In genomic region chr22:45320326-45320976, GRCh38 we compare ENCODE assay signal across 12 cellular contexts. TPM values are rescaled to one million over a fixed set of nuclear protein-coding genes. Genes with fewer than 3 reads are reported as not detected.
DNase-seq lines count a peak whose midpoint lies in the region; ATAC-seq and TF ChIP-seq lines count a peak whose summit lies in the region.
"Had no signal": no experiment of that assay in that cellular context is flagged by ENCODE, and none has a peak within 500 bp of the region (broad histone marks: within the 10 kb centered on the region; RNA-seq: fewer than 3 reads in every experiment).

No MANE protein-coding gene starts in this region.

- TF ChIP-seq CTCF in mesothelial cell of epicardium (IDR thresholded peaks at IDR 0.05; ENCODE audit: unreplicated experiment) (no peak), thoracic aorta (IDR thresholded peaks at IDR 0.05) (no peak)

- peaks cover 18 to 69% of the 10 kb centered on the region in 2 donors for H3K4me1 ChIP-seq in thoracic aorta (ENCODE audit: control insufficient read depth in 1 of 2, low read depth in 2 of 2)

- no peaks in the 10 kb centered on the region for H3K9me3 Mint-ChIP-seq in activated naive CD4-positive, alpha-beta T cell treated with anti-CD3 and anti-CD28 coated beads for 36 hours
- H3K9me3 Mint-ChIP-seq in activated naive CD8-positive, alpha-beta T cell treated with anti-CD3 and anti-CD28 coated beads, Interleukin-2, amount 10 ng/mL, durations not matched to agents 7 days and 5 days, result no peaks in the 10 kb centered on the region
- H3K9me3 Mint-ChIP-seq in mesothelial cell of epicardium, result no peaks in the 10 kb centered on the region

- POLR2A ChIA-PET in activated naive CD8-positive, alpha-beta T cell treated with anti-CD3 and anti-CD28 coated beads, Interleukin-2, amount 10 ng/mL, durations not matched to agents 7 days and 5 days (lab: Charles Lee), result interaction anchor here (1.2 to 4.9 kb wide), 2 partner anchors 10 to 93 kb away, joined by 3 to 28 read pairs; partner anchors contain the start of genes RIBC2 and SMC1B

- peak overlapping the region; percentile 81 for H3K4me3 Mint-ChIP-seq in activated naive CD4-positive, alpha-beta T cell treated with anti-CD3 and anti-CD28 coated beads for 36 hours
- peak overlapping the region; percentile 86 for H3K4me3 Mint-ChIP-seq in activated naive CD8-positive, alpha-beta T cell treated with anti-CD3 and anti-CD28 coated beads, Interleukin-2, amount 10 ng/mL, durations not matched to agents 7 days and 5 days
- no peak overlapping the region for H3K4me3 Mint-ChIP-seq in mesothelial cell of epicardium

- no peaks in the 10 kb centered on the region for H3K27me3 Mint-ChIP-seq in activated naive CD4-positive, alpha-beta T cell treated with anti-CD3 and anti-CD28 coated beads for 36 hours (ENCODE audit: low read depth)
- H3K27me3 Mint-ChIP-seq in activated naive CD8-positive, alpha-beta T cell treated with anti-CD3 and anti-CD28 coated beads, Interleukin-2, amount 10 ng/mL, durations not matched to agents 7 days and 5 days, result no peaks in the 10 kb centered on the region
- H3K27me3 Mint-ChIP-seq in mesothelial cell of epicardium (ENCODE audit: low read depth), result no peaks in the 10 kb centered on the region

- H3K27me3 ChIP-seq in thoracic aorta (replicated peaks; ENCODE audit: insufficient read depth), result no peaks in the 10 kb centered on the region

- CTCF ChIA-PET in activated naive CD4-positive, alpha-beta T cell treated with anti-CD3 and anti-CD28 coated beads for 36 hours (lab: Charles Lee), result no interaction called here

- H3K9me3 ChIP-seq in thoracic aorta, result no peaks in the 10 kb centered on the region

- peaks cover 25% of the 10 kb centered on the region for H3K36me3 ChIP-seq in thoracic aorta

- H3K27ac ChIP-seq in thoracic aorta, result peak overlapping the region; percentile 95
- H3K27ac ChIP-seq: PC-9 had no signal

- intact Hi-C loops in activated naive CD4-positive, alpha-beta T cell treated with anti-CD3 and anti-CD28 coated beads for 36 hours (cut with micrococcal nuclease), result no loop called here

- no peak overlapping the region for H3K4me3 ChIP-seq in thoracic aorta
- H3K4me3 ChIP-seq: K562, PC-9 had no signal

- no peak for ATAC-seq in activated naive CD8-positive, alpha-beta T cell treated with anti-CD3 and anti-CD28 coated beads, Interleukin-2, amount 10 ng/mL, durations not matched to agents 7 days and 5 days (ENCODE audit: low read depth)
- ATAC-seq in thoracic aorta (ENCODE audit: insufficient number of reproducible peaks, low FRiP score, low read depth), result peak; percentile 43
- ATAC-seq: K562 had no signal

- H3K27ac Mint-ChIP-seq in activated naive CD4-positive, alpha-beta T cell treated with anti-CD3 and anti-CD28 coated beads for 36 hours, result peak overlapping the region; percentile 98
- peak overlapping the region; percentile 99 for H3K27ac Mint-ChIP-seq in activated naive CD8-positive, alpha-beta T cell treated with anti-CD3 and anti-CD28 coated beads, Interleukin-2, amount 10 ng/mL, durations not matched to agents 7 days and 5 days
- peak overlapping the region; percentile 95 for H3K27ac Mint-ChIP-seq in mesothelial cell of epicardium

- peaks cover 30% of the 10 kb centered on the region for H3K36me3 Mint-ChIP-seq in activated naive CD4-positive, alpha-beta T cell treated with anti-CD3 and anti-CD28 coated beads for 36 hours (ENCODE audit: low read depth)
- H3K36me3 Mint-ChIP-seq in activated naive CD8-positive, alpha-beta T cell treated with anti-CD3 and anti-CD28 coated beads, Interleukin-2, amount 10 ng/mL, durations not matched to agents 7 days and 5 days, result peaks cover 26% of the 10 kb centered on the region
- peaks cover 22% of the 10 kb centered on the region for H3K36me3 Mint-ChIP-seq in mesothelial cell of epicardium

- H3K4me1 Mint-ChIP-seq in activated naive CD4-positive, alpha-beta T cell treated with anti-CD3 and anti-CD28 coated beads for 36 hours (ENCODE audit: low read depth), result peaks cover 81% of the 10 kb centered on the region
- peaks cover 40% of the 10 kb centered on the region for H3K4me1 Mint-ChIP-seq in activated naive CD8-positive, alpha-beta T cell treated with anti-CD3 and anti-CD28 coated beads, Interleukin-2, amount 10 ng/mL, durations not matched to agents 7 days and 5 days
- peaks cover 21% of the 10 kb centered on the region for H3K4me1 Mint-ChIP-seq in mesothelial cell of epicardium

- no peak for DNase-seq in activated naive CD4-positive, alpha-beta T cell treated with anti-CD3 and anti-CD28 coated beads for 36 hours
- DNase-seq in activated naive CD4-positive, alpha-beta T cell treated with Interleukin-2 at 50 U/mL for 16 hours, result no peak
- DNase-seq in activated naive CD8-positive, alpha-beta T cell treated with anti-CD3 and anti-CD28 coated beads, Interleukin-2, amount 10 ng/mL, durations not matched to agents 7 days and 5 days, result no peak
- no peak for DNase-seq in mesothelial cell of epicardium (ENCODE audit: low spot score in 2 of 2, unreplicated experiment in 2 of 2)
- no peak for DNase-seq in thoracic aorta (ENCODE audit: low spot score)
- DNase-seq in activated effector memory CD4-positive, alpha-beta T cell treated with anti-CD3 and anti-CD28 coated beads, Interleukin-2, amount 50 U/mL, for 16 hours, result no peak
- no peak for DNase-seq in mesenteric fat pad (ENCODE audit: low spot score)
- DNase-seq in anterior cingulate cortex (lab: John Stamatoyannopoulos, UW), result no peak
- DNase-seq: activated gamma-delta T cell treated with Interleukin-2 at 50 U/mL for 16 hours, PC-9 had no signal

RNA-seq across cellular contexts. Expression of gene FAM118A, which starts 10.7 kb away (rescaled TPM):
- total RNA-seq in activated naive CD4-positive, alpha-beta T cell treated with anti-CD3 and anti-CD28 coated beads for 36 hours, result 10 to 100 TPM; 62.2 to 66.9 TPM
- 10 to 100 TPM; 71.9 to 77.0 TPM for total RNA-seq in activated naive CD8-positive, alpha-beta T cell treated with anti-CD3 and anti-CD28 coated beads, Interleukin-2, amount 10 ng/mL, durations not matched to agents 7 days and 5 days
- 227 to 235 TPM (median 229 TPM) in 3 replicates for total RNA-seq in mesothelial cell of epicardium
- 100 to 1,000 TPM in 1 of 2 donors, 10 to 100 TPM in 1; 54.4 to 244 TPM for total RNA-seq in thoracic aorta
- 22.2 TPM for total RNA-seq in mesenteric fat pad

RNA-seq across cellular contexts. Expression of gene UPK3A, which starts 35.7 kb away (rescaled TPM):
- total RNA-seq in activated naive CD4-positive, alpha-beta T cell treated with anti-CD3 and anti-CD28 coated beads for 36 hours, result not detected
- total RNA-seq in activated naive CD8-positive, alpha-beta T cell treated with anti-CD3 and anti-CD28 coated beads, Interleukin-2, amount 10 ng/mL, durations not matched to agents 7 days and 5 days, result not detected
- total RNA-seq in mesothelial cell of epicardium (0.59 to 0.87 TPM (median 0.84 TPM) in 3 replicates), thoracic aorta (not detected), mesenteric fat pad (not detected)
- total RNA-seq: G401, K562 had no signal
